In the genomic region with DNA sequence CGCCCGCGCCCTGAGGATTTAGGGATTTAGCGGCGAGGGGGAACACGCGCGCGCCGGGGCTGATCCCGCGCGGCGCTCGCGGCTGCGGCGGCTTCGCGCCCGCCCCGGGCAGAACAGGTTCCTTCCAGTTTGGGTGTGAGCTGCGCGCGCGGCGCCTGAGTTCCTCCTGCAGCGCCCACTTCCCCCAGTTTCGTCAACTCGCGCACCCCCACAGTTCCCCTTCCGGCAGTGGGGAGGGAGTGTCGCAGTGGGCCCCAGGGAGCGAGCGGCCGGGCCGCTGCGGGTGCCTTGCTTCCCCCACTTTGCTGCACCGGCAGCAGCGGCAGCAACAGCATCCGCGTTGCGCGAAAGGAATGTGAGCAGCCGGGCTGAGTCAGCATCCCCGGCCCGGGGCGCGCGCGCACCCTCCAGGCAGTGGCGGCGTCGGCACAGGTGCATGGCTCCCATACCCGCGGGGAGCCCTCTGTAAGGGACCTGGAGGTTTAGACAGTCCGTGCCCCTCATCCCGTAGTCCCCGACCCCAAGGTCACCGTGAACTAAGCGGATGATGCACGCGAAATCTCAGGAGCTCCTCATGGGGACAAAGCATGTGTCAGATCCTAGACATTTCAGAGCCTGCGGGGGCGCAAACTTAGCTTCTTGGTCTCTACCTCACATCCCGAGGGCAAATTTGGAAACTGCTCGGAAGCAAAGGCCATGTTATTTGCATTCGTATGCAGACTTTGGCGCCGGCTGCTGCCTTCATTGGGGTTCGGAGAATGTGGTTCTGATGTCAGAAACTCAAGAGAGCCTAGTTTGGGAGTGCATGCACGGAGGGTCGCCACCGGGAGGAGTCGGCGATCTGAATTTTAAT, we compare ENCODE assay signal across 8 cellular contexts. TPM values are rescaled to one million over a fixed set of nuclear protein-coding genes. Genes with fewer than 3 reads are reported as not detected.
A peak's percentile ranks its signal among the peaks of the same experiment; 100 is the strongest.
DNase-seq lines count a peak whose midpoint lies in the region; ATAC-seq and TF ChIP-seq lines count a peak whose summit lies in the region.

No MANE protein-coding gene starts in this region.

- no peaks in the 10 kb centered on the region for H3K36me3 ChIP-seq in duodenal mucosa (ENCODE audit: control insufficient read depth in 1 of 2, insufficient read depth in 2 of 2, low read length in 2 of 2)

- no peak for TF ChIP-seq CTCF in AG04450 (IDR thresholded peaks at IDR 0.05; ENCODE audit: low read depth, low read length)

- CTCF ChIA-PET in AG04450 (lab: Charles Lee): interaction anchor here (1.4 to 3.7 kb wide), 2 partner anchors 107 to 145 kb away, joined by 7 to 9 read pairs; no protein-coding TSS in a partner anchor

- H3K27me3 ChIP-seq in AG04450 (ENCODE audit: control insufficient read depth, insufficient read depth, low read length) (peaks cover 22% of the 10 kb centered on the region), duodenal mucosa (ENCODE audit: control insufficient read depth in 1 of 2, insufficient read depth in 2 of 2, low read length in 2 of 2) (peaks cover 8 to 34% of the 10 kb centered on the region in 2 donors)

- peaks cover 5 to 8% of the 10 kb centered on the region in 2 donors for H3K4me1 ChIP-seq in duodenal mucosa (ENCODE audit: control insufficient read depth in 1 of 2, insufficient read depth in 2 of 2, low read length in 2 of 2)

- H3K4me3 ChIP-seq in AG04450 (ENCODE audit: low read depth, low read length): peak overlapping the region; percentile 73
- peak overlapping the region; percentile 48 to 53 for H3K4me3 ChIP-seq in duodenal mucosa (ENCODE audit: low read depth in 1 of 2, low read length in 2 of 2)

- DNase-seq in AG04450 (ENCODE audit: low read depth, low spot score): no peak
- peak; percentile 39 for DNase-seq in NCI-H510A (lab: John Stamatoyannopoulos, UW)
- peak; percentile 79 to 82 for DNase-seq in activated CD4-positive, alpha-beta T cell treated with anti-CD3 and anti-CD28 coated beads, Interleukin-2, amount 50 U/mL, for 24 hours (ENCODE audit: low read depth in 1 of 2, low spot score in 1 of 2)
- DNase-seq in medulla oblongata (ENCODE audit: extremely low spot score): peak; percentile 75
- peak; percentile 82 for DNase-seq in stimulated activated CD8-positive, alpha-beta memory T cell treated with anti-CD3 and anti-CD28 coated beads, Interleukin-12 subunit alpha, Interleukin-12 subunit beta, amount 100 ng/mL, for 1 hour (ENCODE audit: low read depth)

- POLR2A ChIA-PET in AG04450 (lab: Yijun Ruan, JAX): interaction anchor here (0.6 kb wide), 1 partner anchor 107 kb away, joined by 4 read pairs; no protein-coding TSS in a partner anchor

- ATAC-seq in GM18870 (IDR thresholded peaks at IDR 0.05; ENCODE audit: unreplicated experiment) (peak; percentile 44), HG03097 (IDR thresholded peaks at IDR 0.05; ENCODE audit: low FRiP score, unreplicated experiment) (peak; percentile 41)

- no peaks in the 10 kb centered on the region; the same call in 1 of the 2 replicates for H3K9me3 ChIP-seq in AG04450 (ENCODE audit: control insufficient read depth, insufficient read depth, low read length)
- H3K9me3 ChIP-seq in duodenal mucosa (ENCODE audit: control insufficient read depth in 1 of 2, low read length in 2 of 2): no peaks in the 10 kb centered on the region

- H3K9ac ChIP-seq in duodenal mucosa (ENCODE audit: low read depth in 1 of 2, low read length in 2 of 2): peak overlapping the region in 1 of 2 donors; percentile 63

- H3K27ac ChIP-seq in AG04450 (ENCODE audit: low read depth, low read length) (no peak overlapping the region), duodenal mucosa (ENCODE audit: low read depth, low read length) (peak overlapping the region; percentile 87)

RNA-seq across cellular contexts. Expression of a gene that starts 0.8 kb away (rescaled TPM):
- 1.8 and 1.9 TPM in 2 replicates for polyA plus RNA-seq in AG04450 (2011; rRNA removed)
- 2.6 and 3.8 TPM in 2 replicates for polyA minus RNA-seq in AG04450 (2011; rRNA and poly(A)+ RNA removed)

RNA-seq across cellular contexts. Expression of a gene that starts 1.1 kb away (rescaled TPM):
- 1.2 TPM in 2 replicates for polyA plus RNA-seq in AG04450 (2011; rRNA removed)
- 1.8 and 2.6 TPM in 2 replicates for polyA minus RNA-seq in AG04450 (2011; rRNA and poly(A)+ RNA removed)

RNA-seq across cellular contexts. Expression of a gene that starts 44.2 kb away (rescaled TPM):
- 89.8 and 112 TPM in 2 replicates for polyA plus RNA-seq in AG04450 (2011; rRNA removed)
- 28.3 and 38.3 TPM in 2 replicates for polyA minus RNA-seq in AG04450 (2011; rRNA and poly(A)+ RNA removed)
